In the genomic region with DNA sequence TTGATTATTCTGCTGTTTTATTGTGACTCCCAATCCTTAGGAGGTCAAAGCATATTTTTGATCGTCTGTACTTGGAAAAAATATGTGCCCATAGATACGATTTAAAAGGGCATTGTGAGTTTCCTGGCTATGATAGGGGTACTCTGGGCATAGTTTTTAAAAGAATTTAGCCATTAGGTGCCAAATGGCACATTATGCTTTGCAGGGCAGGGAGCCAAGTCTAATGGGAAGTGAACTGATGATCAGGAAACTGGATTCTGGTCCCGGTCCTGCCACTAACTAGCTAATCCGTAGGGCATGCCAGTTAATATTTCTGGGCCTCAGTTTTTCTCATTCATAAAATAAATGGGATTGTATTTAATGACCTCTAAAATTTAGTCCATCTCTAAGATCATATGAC, we compare ENCODE assay signal across 13 cellular contexts.
DNase-seq lines count a peak whose midpoint lies in the region; ATAC-seq and TF ChIP-seq lines count a peak whose summit lies in the region.
"Had no signal": no experiment of that assay in that cellular context is flagged by ENCODE, and none has a peak within 500 bp of the region (broad histone marks: within the 10 kb centered on the region; RNA-seq: fewer than 3 reads in every experiment).

No MANE protein-coding gene starts in this region.

- H3K4me3 ChIP-seq in AG04449 (ENCODE audit: low read depth, low read length) (peak overlapping the region; percentile 83), RWPE2 (ENCODE audit: severe bottlenecking) (peak overlapping the region; percentile 18), ovary (peak overlapping the region; percentile 26)
- H3K4me3 ChIP-seq: K562, right lobe of liver had no signal

- H3K36me3 ChIP-seq in RWPE2 (ENCODE audit: low read depth) (no peaks in the 10 kb centered on the region), ovary (no peaks in the 10 kb centered on the region)
- H3K36me3 ChIP-seq: right lobe of liver had no signal

- 17 to 23% (median 23%) methylated on average over 4 of the region's 4 CpGs for WGBS in ovary, 3 donors

- CTCF ChIA-PET in AG04449 (lab: Yijun Ruan, JAX) = interaction anchor here (3.3 kb wide), 1 partner anchor 102 kb away, joined by 14 read pairs; no protein-coding TSS in a partner anchor

- POLR2A ChIA-PET in AG04449 (lab: Yijun Ruan, JAX) = no interaction called here

- no peak for DNase-seq in AG04449 (ENCODE audit: low read depth, low spot score)
- DNase-seq in RWPE2 (ENCODE audit: low spot score) = no peak
- peak; percentile 63 for DNase-seq in fibroblast of gingiva (ENCODE audit: low read depth)
- DNase-seq in ovary = peak in 2 of 5 donors; percentile 44 to 55
- no peak for DNase-seq in RPMI8226
- no peak for DNase-seq in stimulated activated CD4-positive, alpha-beta T cell treated with anti-CD3 and anti-CD28 coated beads, Interleukin-4, amount 100 ng/mL, for 24 hours
- DNase-seq: effector memory CD4-positive, alpha-beta T cell; NCI-H2107; right lobe of liver had no signal

- TF ChIP-seq EP300 in ovary (IDR thresholded peaks at IDR 0.05) = no peak

- H3K9me3 ChIP-seq in RWPE2 (ENCODE audit: severe bottlenecking) (no peaks in the 10 kb centered on the region), ovary (no peaks in the 10 kb centered on the region)
- H3K9me3 ChIP-seq: right lobe of liver had no signal

- intact Hi-C loops in ovary (cut with DNase I) = loop anchor here in 1 of 4 donors (10.0 kb wide), 1 partner anchor 79 kb away; no protein-coding TSS in a partner anchor

- H3K27me3 ChIP-seq in RWPE2 (ENCODE audit: insufficient read depth, poor library complexity, severe bottlenecking) (no peaks in the 10 kb centered on the region), ovary (no peaks in the 10 kb centered on the region)
- H3K27me3 ChIP-seq: right lobe of liver had no signal

- H3K27ac ChIP-seq in RWPE2 (ENCODE audit: poor library complexity, severe bottlenecking) (peak overlapping the region; percentile 59), ovary (peak overlapping the region in 1 of 2 donors; percentile 90)

- TF ChIP-seq CTCF in AG04449 (IDR thresholded peaks at IDR 0.05; ENCODE audit: insufficient read depth, low read length, missing control alignments) (no peak), RWPE2 (IDR thresholded peaks at IDR 0.05; ENCODE audit: poor library complexity, severe bottlenecking) (no peak), ovary (IDR thresholded peaks at IDR 0.05) (no peak)

- no peak for TF ChIP-seq POLR2A in ovary (IDR thresholded peaks at IDR 0.05)

- no peak for ATAC-seq in RWPE2 (ENCODE audit: low read depth)
- no peak for ATAC-seq in HG02870 (IDR thresholded peaks at IDR 0.05; ENCODE audit: unreplicated experiment)
- ATAC-seq in GM18867 (IDR thresholded peaks at IDR 0.05; ENCODE audit: unreplicated experiment) = no peak
- ATAC-seq: activated naive CD4-positive, alpha-beta T cell treated with anti-CD3 and anti-CD28 coated beads, Interleukin-2, amount 50 U/mL, for 72 hours; K562; right lobe of liver had no signal

- H3K4me1 ChIP-seq in RWPE2 (ENCODE audit: insufficient read depth, poor library complexity, severe bottlenecking) (peaks cover 22% of the 10 kb centered on the region), ovary (ENCODE audit: insufficient read depth) (peaks cover 12% of the 10 kb centered on the region)

Comparison
In these comparisons a context has a peak if more than half of its experiments do, and no peak if none do; other contexts are left out.
1. H3K4me3 ChIP-seq: peak in every context shown above with its lines; median percentile 83 in AG04449; 26 in ovary; 18 in RWPE2.